In the genomic region with DNA sequence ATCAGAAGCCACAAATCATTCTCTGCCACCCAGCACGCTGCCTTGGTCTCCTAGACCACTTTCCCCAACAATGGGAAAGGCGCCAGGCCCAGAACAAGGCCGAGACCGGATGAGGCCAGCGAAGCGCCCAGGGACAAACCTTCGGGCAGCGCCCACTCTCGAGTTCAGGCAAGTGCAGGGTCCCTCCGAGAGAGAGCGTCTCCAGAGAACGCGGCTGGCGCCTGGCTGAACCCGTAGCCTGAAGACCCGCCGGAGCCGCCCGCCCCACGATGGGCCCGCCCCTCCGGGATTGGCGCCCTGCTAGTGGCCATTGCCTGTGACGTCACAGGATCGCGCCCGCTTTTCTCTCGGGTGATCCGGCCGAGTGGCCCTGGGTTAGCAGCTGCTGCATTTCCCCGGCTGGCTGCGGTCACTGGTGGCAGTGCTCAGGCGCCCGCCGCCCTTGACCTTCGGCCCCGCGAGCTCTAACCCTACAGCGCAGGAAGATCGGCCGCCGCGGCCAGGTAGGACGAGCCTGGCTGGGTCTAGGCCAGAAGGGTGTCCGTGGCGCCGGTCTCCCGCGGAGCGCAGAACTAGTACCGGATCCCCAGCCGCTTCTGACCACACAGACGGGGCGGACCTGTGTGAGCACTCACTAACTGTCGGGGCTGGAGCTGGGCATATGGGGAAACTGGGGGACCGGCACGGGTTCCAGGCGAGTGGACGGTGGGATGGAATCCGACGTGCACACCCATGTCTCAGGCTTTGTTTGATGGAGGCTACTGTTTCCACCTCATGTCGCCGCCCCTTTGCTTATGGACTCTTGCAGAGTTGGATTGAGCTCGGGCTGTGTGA, we compare ENCODE assay signal across 1 cellular context.
TF ChIP-seq lines count a peak whose summit lies in the region.

A gene with protein sequence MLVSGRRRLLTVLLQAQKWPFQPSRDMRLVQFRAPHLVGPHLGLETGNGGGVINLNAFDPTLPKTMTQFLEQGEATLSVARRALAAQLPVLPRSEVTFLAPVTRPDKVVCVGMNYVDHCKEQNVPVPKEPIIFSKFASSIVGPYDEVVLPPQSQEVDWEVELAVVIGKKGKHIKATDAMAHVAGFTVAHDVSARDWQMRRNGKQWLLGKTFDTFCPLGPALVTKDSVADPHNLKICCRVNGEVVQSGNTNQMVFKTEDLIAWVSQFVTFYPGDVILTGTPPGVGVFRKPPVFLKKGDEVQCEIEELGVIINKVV (plus strand): TSS at position 339 of the 834 bp plus-strand sequence. CDS start 2,851 bp downstream, outside the sequence.

TF ChIP-seq in HepG2, 621 proteins besides CTCF, POLR2A, EP300 and RAD21 (continued from another document and continues in another):
- TF ChIP-seq ZSCAN12 (CRISPR knock-in tag; IDR thresholded peaks at IDR 0.05) = peak; percentile 90; the same call in 1 of the 2 replicates
- TF ChIP-seq ZNF747 (CRISPR knock-in tag; IDR thresholded peaks at IDR 0.05; ENCODE audit: borderline replicate concordance) = no peak
- TF ChIP-seq, protein P1, sequence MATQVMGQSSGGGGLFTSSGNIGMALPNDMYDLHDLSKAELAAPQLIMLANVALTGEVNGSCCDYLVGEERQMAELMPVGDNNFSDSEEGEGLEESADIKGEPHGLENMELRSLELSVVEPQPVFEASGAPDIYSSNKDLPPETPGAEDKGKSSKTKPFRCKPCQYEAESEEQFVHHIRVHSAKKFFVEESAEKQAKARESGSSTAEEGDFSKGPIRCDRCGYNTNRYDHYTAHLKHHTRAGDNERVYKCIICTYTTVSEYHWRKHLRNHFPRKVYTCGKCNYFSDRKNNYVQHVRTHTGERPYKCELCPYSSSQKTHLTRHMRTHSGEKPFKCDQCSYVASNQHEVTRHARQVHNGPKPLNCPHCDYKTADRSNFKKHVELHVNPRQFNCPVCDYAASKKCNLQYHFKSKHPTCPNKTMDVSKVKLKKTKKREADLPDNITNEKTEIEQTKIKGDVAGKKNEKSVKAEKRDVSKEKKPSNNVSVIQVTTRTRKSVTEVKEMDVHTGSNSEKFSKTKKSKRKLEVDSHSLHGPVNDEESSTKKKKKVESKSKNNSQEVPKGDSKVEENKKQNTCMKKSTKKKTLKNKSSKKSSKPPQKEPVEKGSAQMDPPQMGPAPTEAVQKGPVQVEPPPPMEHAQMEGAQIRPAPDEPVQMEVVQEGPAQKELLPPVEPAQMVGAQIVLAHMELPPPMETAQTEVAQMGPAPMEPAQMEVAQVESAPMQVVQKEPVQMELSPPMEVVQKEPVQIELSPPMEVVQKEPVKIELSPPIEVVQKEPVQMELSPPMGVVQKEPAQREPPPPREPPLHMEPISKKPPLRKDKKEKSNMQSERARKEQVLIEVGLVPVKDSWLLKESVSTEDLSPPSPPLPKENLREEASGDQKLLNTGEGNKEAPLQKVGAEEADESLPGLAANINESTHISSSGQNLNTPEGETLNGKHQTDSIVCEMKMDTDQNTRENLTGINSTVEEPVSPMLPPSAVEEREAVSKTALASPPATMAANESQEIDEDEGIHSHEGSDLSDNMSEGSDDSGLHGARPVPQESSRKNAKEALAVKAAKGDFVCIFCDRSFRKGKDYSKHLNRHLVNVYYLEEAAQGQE (IDR thresholded peaks at IDR 0.05; ENCODE audit: borderline replicate concordance in 1 of 2, low read depth in 1 of 2, low read length in 2 of 2) = no peak
- peak; percentile 69; the same call in 1 of the 2 replicates for TF ChIP-seq GPN1 (CRISPR knock-in tag; IDR thresholded peaks at IDR 0.05; ENCODE audit: borderline replicate concordance)
- peak; percentile 82; the same call in 1 of the 2 replicates for TF ChIP-seq NCOA1 (CRISPR knock-in tag; IDR thresholded peaks at IDR 0.05)
- TF ChIP-seq PHF20 (CRISPR knock-in tag; IDR thresholded peaks at IDR 0.05) = peak; percentile 94
- TF ChIP-seq, protein P2, sequence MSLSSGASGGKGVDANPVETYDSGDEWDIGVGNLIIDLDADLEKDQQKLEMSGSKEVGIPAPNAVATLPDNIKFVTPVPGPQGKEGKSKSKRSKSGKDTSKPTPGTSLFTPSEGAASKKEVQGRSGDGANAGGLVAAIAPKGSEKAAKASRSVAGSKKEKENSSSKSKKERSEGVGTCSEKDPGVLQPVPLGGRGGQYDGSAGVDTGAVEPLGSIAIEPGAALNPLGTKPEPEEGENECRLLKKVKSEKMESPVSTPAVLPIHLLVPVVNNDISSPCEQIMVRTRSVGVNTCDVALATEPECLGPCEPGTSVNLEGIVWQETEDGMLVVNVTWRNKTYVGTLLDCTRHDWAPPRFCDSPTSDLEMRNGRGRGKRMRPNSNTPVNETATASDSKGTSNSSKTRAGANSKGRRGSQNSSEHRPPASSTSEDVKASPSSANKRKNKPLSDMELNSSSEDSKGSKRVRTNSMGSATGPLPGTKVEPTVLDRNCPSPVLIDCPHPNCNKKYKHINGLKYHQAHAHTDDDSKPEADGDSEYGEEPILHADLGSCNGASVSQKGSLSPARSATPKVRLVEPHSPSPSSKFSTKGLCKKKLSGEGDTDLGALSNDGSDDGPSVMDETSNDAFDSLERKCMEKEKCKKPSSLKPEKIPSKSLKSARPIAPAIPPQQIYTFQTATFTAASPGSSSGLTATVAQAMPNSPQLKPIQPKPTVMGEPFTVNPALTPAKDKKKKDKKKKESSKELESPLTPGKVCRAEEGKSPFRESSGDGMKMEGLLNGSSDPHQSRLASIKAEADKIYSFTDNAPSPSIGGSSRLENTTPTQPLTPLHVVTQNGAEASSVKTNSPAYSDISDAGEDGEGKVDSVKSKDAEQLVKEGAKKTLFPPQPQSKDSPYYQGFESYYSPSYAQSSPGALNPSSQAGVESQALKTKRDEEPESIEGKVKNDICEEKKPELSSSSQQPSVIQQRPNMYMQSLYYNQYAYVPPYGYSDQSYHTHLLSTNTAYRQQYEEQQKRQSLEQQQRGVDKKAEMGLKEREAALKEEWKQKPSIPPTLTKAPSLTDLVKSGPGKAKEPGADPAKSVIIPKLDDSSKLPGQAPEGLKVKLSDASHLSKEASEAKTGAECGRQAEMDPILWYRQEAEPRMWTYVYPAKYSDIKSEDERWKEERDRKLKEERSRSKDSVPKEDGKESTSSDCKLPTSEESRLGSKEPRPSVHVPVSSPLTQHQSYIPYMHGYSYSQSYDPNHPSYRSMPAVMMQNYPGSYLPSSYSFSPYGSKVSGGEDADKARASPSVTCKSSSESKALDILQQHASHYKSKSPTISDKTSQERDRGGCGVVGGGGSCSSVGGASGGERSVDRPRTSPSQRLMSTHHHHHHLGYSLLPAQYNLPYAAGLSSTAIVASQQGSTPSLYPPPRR (CRISPR knock-in tag; IDR thresholded peaks at IDR 0.05; ENCODE audit: borderline replicate concordance) = 0 out of 2 replicates have a peak, but pooled peaks have one; percentile 45
- TF ChIP-seq ZMYM3 (CRISPR knock-in tag; IDR thresholded peaks at IDR 0.05) = peak; percentile 43; the same call in 1 of the 2 replicates
- peak; percentile 87 for TF ChIP-seq PAX8 (CRISPR knock-in tag; IDR thresholded peaks at IDR 0.05; ENCODE audit: borderline replicate concordance)
- peak; percentile 88 for TF ChIP-seq KMT2B (CRISPR knock-in tag; IDR thresholded peaks at IDR 0.05)
- TF ChIP-seq, protein P3, sequence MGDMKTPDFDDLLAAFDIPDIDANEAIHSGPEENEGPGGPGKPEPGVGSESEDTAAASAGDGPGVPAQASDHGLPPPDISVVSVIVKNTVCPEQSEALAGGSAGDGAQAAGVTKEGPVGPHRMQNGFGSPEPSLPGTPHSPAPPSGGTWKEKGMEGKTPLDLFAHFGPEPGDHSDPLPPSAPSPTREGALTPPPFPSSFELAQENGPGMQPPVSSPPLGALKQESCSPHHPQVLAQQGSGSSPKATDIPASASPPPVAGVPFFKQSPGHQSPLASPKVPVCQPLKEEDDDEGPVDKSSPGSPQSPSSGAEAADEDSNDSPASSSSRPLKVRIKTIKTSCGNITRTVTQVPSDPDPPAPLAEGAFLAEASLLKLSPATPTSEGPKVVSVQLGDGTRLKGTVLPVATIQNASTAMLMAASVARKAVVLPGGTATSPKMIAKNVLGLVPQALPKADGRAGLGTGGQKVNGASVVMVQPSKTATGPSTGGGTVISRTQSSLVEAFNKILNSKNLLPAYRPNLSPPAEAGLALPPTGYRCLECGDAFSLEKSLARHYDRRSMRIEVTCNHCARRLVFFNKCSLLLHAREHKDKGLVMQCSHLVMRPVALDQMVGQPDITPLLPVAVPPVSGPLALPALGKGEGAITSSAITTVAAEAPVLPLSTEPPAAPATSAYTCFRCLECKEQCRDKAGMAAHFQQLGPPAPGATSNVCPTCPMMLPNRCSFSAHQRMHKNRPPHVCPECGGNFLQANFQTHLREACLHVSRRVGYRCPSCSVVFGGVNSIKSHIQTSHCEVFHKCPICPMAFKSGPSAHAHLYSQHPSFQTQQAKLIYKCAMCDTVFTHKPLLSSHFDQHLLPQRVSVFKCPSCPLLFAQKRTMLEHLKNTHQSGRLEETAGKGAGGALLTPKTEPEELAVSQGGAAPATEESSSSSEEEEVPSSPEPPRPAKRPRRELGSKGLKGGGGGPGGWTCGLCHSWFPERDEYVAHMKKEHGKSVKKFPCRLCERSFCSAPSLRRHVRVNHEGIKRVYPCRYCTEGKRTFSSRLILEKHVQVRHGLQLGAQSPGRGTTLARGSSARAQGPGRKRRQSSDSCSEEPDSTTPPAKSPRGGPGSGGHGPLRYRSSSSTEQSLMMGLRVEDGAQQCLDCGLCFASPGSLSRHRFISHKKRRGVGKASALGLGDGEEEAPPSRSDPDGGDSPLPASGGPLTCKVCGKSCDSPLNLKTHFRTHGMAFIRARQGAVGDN (CRISPR knock-in tag; IDR thresholded peaks at IDR 0.05) = peak; percentile 86
- no peak for TF ChIP-seq ZNF619 (CRISPR knock-in tag; IDR thresholded peaks at IDR 0.05)
- TF ChIP-seq ZNF510 (CRISPR knock-in tag; IDR thresholded peaks at IDR 0.05; ENCODE audit: low read depth) = peak; percentile 87; the same call in 1 of the 2 replicates
- peak; percentile 94 for TF ChIP-seq BRCA1 (CRISPR knock-in tag; IDR thresholded peaks at IDR 0.05)
- no peak for TF ChIP-seq ZNF766 (CRISPR knock-in tag; IDR thresholded peaks at IDR 0.05; ENCODE audit: borderline replicate concordance)
- TF ChIP-seq, protein P4, sequence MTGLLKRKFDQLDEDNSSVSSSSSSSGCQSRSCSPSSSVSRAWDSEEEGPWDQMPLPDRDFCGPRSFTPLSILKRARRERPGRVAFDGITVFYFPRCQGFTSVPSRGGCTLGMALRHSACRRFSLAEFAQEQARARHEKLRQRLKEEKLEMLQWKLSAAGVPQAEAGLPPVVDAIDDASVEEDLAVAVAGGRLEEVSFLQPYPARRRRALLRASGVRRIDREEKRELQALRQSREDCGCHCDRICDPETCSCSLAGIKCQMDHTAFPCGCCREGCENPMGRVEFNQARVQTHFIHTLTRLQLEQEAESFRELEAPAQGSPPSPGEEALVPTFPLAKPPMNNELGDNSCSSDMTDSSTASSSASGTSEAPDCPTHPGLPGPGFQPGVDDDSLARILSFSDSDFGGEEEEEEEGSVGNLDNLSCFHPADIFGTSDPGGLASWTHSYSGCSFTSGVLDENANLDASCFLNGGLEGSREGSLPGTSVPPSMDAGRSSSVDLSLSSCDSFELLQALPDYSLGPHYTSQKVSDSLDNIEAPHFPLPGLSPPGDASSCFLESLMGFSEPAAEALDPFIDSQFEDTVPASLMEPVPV (CRISPR knock-in tag; IDR thresholded peaks at IDR 0.05) = peak; percentile 94; the same call in 1 of the 2 replicates
- TF ChIP-seq, protein P5, sequence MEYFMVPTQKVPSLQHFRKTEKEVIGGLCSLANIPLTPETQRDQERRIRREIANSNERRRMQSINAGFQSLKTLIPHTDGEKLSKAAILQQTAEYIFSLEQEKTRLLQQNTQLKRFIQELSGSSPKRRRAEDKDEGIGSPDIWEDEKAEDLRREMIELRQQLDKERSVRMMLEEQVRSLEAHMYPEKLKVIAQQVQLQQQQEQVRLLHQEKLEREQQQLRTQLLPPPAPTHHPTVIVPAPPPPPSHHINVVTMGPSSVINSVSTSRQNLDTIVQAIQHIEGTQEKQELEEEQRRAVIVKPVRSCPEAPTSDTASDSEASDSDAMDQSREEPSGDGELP (IDR thresholded peaks at IDR 0.05; ENCODE audit: borderline replicate concordance, low read depth) = peak; percentile 82; the same call in 1 of the 2 replicates
- TF ChIP-seq GABPB1 (CRISPR knock-in tag; IDR thresholded peaks at IDR 0.05) = peak; percentile 87
- no peak; the same call in 1 of the 2 replicates for TF ChIP-seq ZNF543 (CRISPR knock-in tag; IDR thresholded peaks at IDR 0.05)
- TF ChIP-seq, protein P6, sequence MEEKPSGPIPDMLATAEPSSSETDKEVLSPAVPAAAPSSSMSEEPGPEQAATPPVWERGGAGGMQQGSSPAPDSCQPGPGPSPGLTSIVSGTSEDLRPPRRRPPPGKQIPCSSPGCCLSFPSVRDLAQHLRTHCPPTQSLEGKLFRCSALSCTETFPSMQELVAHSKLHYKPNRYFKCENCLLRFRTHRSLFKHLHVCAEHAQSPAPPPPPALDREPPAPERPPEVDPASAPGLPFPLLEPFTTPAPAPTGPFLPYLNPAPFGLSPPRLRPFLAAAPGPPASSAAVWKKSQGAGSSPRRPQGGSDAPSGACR (CRISPR knock-in tag; IDR thresholded peaks at IDR 0.05) = peak; percentile 26; the same call in 1 of the 2 replicates
- TF ChIP-seq FOXK1 (CRISPR knock-in tag; IDR thresholded peaks at IDR 0.05; ENCODE audit: borderline replicate concordance, low read depth) = peak; percentile 59; the same call in 1 of the 2 replicates
- TF ChIP-seq, protein P7, sequence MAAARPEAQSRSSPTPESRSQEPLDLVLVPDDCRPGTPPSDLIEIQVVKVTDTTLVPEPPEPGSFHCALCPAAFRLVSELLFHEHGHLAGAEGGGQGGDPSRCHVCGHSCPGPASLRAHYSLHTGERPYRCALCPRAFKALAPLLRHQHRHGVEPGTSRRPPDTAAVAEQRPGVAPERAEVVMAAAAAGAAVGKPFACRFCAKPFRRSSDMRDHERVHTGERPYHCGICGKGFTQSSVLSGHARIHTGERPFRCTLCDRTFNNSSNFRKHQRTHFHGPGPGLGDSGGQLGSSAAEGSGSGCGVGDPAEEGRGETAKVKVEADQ (CRISPR knock-in tag; IDR thresholded peaks at IDR 0.05; ENCODE audit: borderline replicate concordance) = no peak
- TF ChIP-seq, protein P8, sequence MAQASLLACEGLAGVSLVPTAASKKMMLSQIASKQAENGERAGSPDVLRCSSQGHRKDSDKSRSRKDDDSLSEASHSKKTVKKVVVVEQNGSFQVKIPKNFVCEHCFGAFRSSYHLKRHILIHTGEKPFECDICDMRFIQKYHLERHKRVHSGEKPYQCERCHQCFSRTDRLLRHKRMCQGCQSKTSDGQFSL (CRISPR knock-in tag; IDR thresholded peaks at IDR 0.05) = no peak
- TF ChIP-seq, protein P9, sequence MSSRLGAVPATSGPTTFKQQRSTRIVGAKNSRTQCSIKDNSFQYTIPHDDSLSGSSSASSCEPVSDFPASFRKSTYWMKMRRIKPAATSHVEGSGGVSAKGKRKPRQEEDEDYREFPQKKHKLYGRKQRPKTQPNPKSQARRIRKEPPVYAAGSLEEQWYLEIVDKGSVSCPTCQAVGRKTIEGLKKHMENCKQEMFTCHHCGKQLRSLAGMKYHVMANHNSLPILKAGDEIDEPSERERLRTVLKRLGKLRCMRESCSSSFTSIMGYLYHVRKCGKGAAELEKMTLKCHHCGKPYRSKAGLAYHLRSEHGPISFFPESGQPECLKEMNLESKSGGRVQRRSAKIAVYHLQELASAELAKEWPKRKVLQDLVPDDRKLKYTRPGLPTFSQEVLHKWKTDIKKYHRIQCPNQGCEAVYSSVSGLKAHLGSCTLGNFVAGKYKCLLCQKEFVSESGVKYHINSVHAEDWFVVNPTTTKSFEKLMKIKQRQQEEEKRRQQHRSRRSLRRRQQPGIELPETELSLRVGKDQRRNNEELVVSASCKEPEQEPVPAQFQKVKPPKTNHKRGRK (CRISPR knock-in tag; IDR thresholded peaks at IDR 0.05) = no peak
- peak; percentile 88 for TF ChIP-seq THAP11 (CRISPR knock-in tag; IDR thresholded peaks at IDR 0.05)
- 0 out of 2 replicates have a peak, but pooled peaks have one; percentile 74 for TF ChIP-seq ZNF547 (CRISPR knock-in tag; IDR thresholded peaks at IDR 0.05)
- TF ChIP-seq, protein P10, sequence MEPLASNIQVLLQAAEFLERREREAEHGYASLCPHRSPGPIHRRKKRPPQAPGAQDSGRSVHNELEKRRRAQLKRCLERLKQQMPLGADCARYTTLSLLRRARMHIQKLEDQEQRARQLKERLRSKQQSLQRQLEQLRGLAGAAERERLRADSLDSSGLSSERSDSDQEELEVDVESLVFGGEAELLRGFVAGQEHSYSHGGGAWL (CRISPR knock-in tag; IDR thresholded peaks at IDR 0.05) = peak; percentile 80
- TF ChIP-seq IKZF4 (CRISPR knock-in tag; IDR thresholded peaks at IDR 0.05; ENCODE audit: borderline replicate concordance, low read depth, not compliant biosample characterization) = no peak
- no peak for TF ChIP-seq MIER2 (CRISPR knock-in tag; IDR thresholded peaks at IDR 0.05)
